Comparison of ENCODE assay signal across 24 cellular contexts in genomic region chr1:86527306-86527705, GRCh38. TPM values are rescaled to one million over a fixed set of nuclear protein-coding genes. Genes with fewer than 3 reads are reported as not detected.
"Had no signal": no experiment of that assay in that cellular context is flagged by ENCODE, and none has a peak within 500 bp of the region (broad histone marks: within the 10 kb centered on the region; RNA-seq: fewer than 3 reads in every experiment).

No MANE protein-coding gene starts in this region.

- H3K9me3 ChIP-seq: adrenal gland, ascending aorta, testis, upper lobe of left lung had no signal

- H3K27me3 ChIP-seq: adrenal gland, ascending aorta, brain microvascular endothelial cell, testis, upper lobe of left lung had no signal

- H3K36me3 Mint-ChIP-seq: activated naive CD8-positive, alpha-beta T cell; stimulated activated naive B cell treated with anti-CD40 and anti-IgM and Interleukin-4, amounts not matched to agents 10 μg/mL and 1 μg/mL and 100 μg/mL, for 72 hours; T-cell had no signal

- H3K27ac Mint-ChIP-seq: activated naive CD8-positive, alpha-beta T cell; activated T-cell treated with anti-CD3 and anti-CD28 coated beads, Interleukin-2, amount 50 U/mL, for 24 hours; activated T-helper 17 cell treated with anti-CD3 and anti-CD28 coated beads, Interleukin-2, amount 50 U/mL, for 72 hours; nephron progenitor cell; stimulated activated naive B cell treated with anti-CD40 and anti-IgM and Interleukin-4, amounts not matched to agents 10 μg/mL and 1 μg/mL and 100 μg/mL, for 72 hours; T-cell; T-helper 2 cell treated with Interferon-gamma antibody and Interleukin-4, amounts not matched to agents 5 μg/mL and 100 μg/mL, for 36 hours had no signal

- H3K4me1 Mint-ChIP-seq: activated T-helper 17 cell treated with anti-CD3 and anti-CD28 coated beads, Interleukin-2, amount 50 U/mL, for 72 hours; nephron progenitor cell; stimulated activated naive B cell treated with anti-CD40 and anti-IgM and Interleukin-4, amounts not matched to agents 10 μg/mL and 1 μg/mL and 100 μg/mL, for 72 hours; T-cell had no signal

- H3K4me2 ChIP-seq: smooth muscle cell had no signal

- H2AFZ ChIP-seq: parathyroid adenoma had no signal

- H3K36me3 ChIP-seq: adrenal gland, ascending aorta, brain microvascular endothelial cell, upper lobe of left lung had no signal

- H3K4me1 ChIP-seq: adrenal gland, ascending aorta, parathyroid adenoma, testis, upper lobe of left lung had no signal

- H3K27me3 Mint-ChIP-seq: activated naive CD8-positive, alpha-beta T cell; activated T-helper 17 cell treated with anti-CD3 and anti-CD28 coated beads, Interleukin-2, amount 50 U/mL, for 72 hours; stimulated activated naive B cell treated with anti-CD40 and anti-IgM and Interleukin-4, amounts not matched to agents 10 μg/mL and 1 μg/mL and 100 μg/mL, for 72 hours had no signal

- H3K4me3 ChIP-seq: adrenal gland, ascending aorta, smooth muscle cell, testis, upper lobe of left lung had no signal

- DNase-seq: activated CD4-positive, alpha-beta T cell treated with anti-CD3 and anti-CD28 coated beads for 1 hour; activated CD8-positive, alpha-beta memory T cell treated with anti-CD3 and anti-CD28 coated beads, Interleukin-2, amount 50 U/mL, for 4 hours; activated naive CD4-positive, alpha-beta T cell; activated T-cell treated with anti-CD3 and anti-CD28 coated beads, Interleukin-2, amount 50 U/mL, for 24 hours; adrenal gland; brain microvascular endothelial cell; central memory CD4-positive, alpha-beta T cell; foreskin melanocyte; left ventricle myocardium superior; nephron progenitor cell; stimulated activated CD4-positive, alpha-beta T cell treated with anti-CD3 and anti-CD28 coated beads, Interleukin-15, amount 100 ng/mL, for 24 hours; stimulated activated CD8-positive, alpha-beta memory T cell treated with anti-CD3 and anti-CD28 coated beads, Interleukin-4, amount 100 ng/mL, for 48 hours; stimulated activated naive B cell treated with anti-CD40 and anti-IgM and Interleukin-4, amounts not matched to agents 10 μg/mL and 1 μg/mL and 100 μg/mL, for 72 hours; T-cell; testis; upper lobe of left lung had no signal

- H3K9me3 Mint-ChIP-seq: activated T-cell treated with anti-CD3 and anti-CD28 coated beads, Interleukin-2, amount 50 U/mL, for 24 hours; activated T-helper 17 cell treated with anti-CD3 and anti-CD28 coated beads, Interleukin-2, amount 50 U/mL, for 72 hours; stimulated activated naive B cell treated with anti-CD40 and anti-IgM and Interleukin-4, amounts not matched to agents 10 μg/mL and 1 μg/mL and 100 μg/mL, for 72 hours; T-helper 2 cell treated with Interferon-gamma antibody and Interleukin-4, amounts not matched to agents 5 μg/mL and 100 μg/mL, for 36 hours had no signal

- ATAC-seq: activated T-helper 17 cell treated with anti-CD3 and anti-CD28 coated beads, Interleukin-2, amount 50 U/mL, for 72 hours; left ventricle myocardium superior; sciatic nerve; stimulated activated naive B cell treated with anti-CD40 and anti-IgM and Interleukin-4, amounts not matched to agents 10 μg/mL and 1 μg/mL and 100 μg/mL, for 72 hours; T-cell had no signal

- H3K79me2 ChIP-seq: parathyroid adenoma had no signal

- H3K4me3 Mint-ChIP-seq: activated naive CD8-positive, alpha-beta T cell; activated T-cell treated with anti-CD3 and anti-CD28 coated beads, Interleukin-2, amount 50 U/mL, for 24 hours; activated T-helper 17 cell treated with anti-CD3 and anti-CD28 coated beads, Interleukin-2, amount 50 U/mL, for 72 hours; nephron progenitor cell; stimulated activated naive B cell treated with anti-CD40 and anti-IgM and Interleukin-4, amounts not matched to agents 10 μg/mL and 1 μg/mL and 100 μg/mL, for 72 hours; T-cell; T-helper 2 cell treated with Interferon-gamma antibody and Interleukin-4, amounts not matched to agents 5 μg/mL and 100 μg/mL, for 36 hours had no signal

- H3K27ac ChIP-seq: adrenal gland, ascending aorta, brain microvascular endothelial cell, epithelial cell of prostate, parathyroid adenoma, testis, upper lobe of left lung had no signal

RNA-seq across cellular contexts. Expression of gene CLCA4, which starts 19.6 kb away (rescaled TPM):
- total RNA-seq: activated T-helper 17 cell treated with anti-CD3 and anti-CD28 coated beads, Interleukin-2, amount 50 U/mL, for 72 hours; ascending aorta; left ventricle myocardium superior; sciatic nerve; smooth muscle cell; T-cell had no signal
- polyA plus RNA-seq: smooth muscle cell had no signal

RNA-seq across cellular contexts. Expression of gene CLCA1, which starts 58.6 kb away (rescaled TPM):
- total RNA-seq: activated T-helper 17 cell treated with anti-CD3 and anti-CD28 coated beads, Interleukin-2, amount 50 U/mL, for 72 hours; ascending aorta; left ventricle myocardium superior; sciatic nerve; smooth muscle cell had no signal
- polyA plus RNA-seq: smooth muscle cell had no signal
